In genomic region chr2:12177052-12177994, GRCh38 we compare ENCODE assay signal across 8 cellular contexts.
DNase-seq lines count a peak whose midpoint lies in the region; ATAC-seq, FAIRE-seq and TF ChIP-seq lines count a peak whose summit lies in the region.

No MANE protein-coding gene starts in this region.

- peaks cover 0 to 15% of the 10 kb centered on the region in 2 donors for H3K4me1 ChIP-seq in thoracic aorta (ENCODE audit: control insufficient read depth in 1 of 2, low read depth in 2 of 2)

- peak overlapping the region; percentile 69 for H3K27ac Mint-ChIP-seq in activated naive CD8-positive, alpha-beta T cell treated with anti-CD3 and anti-CD28 coated beads, Interleukin-2, amount 10 ng/mL, durations not matched to agents 7 days and 5 days

- H3K9me3 ChIP-seq in thoracic aorta = no peaks in the 10 kb centered on the region

- TF ChIP-seq CTCF in NB4 (IDR thresholded peaks at IDR 0.05; ENCODE audit: low read depth, low read length) = no peak
- no peak for TF ChIP-seq CTCF in thoracic aorta (IDR thresholded peaks at IDR 0.05)

- FAIRE-seq in islet of Langerhans (lab: Jason Lieb, UNC) = peak; percentile 94

- POLR2A ChIA-PET in activated naive CD8-positive, alpha-beta T cell treated with anti-CD3 and anti-CD28 coated beads, Interleukin-2, amount 10 ng/mL, durations not matched to agents 7 days and 5 days (lab: Charles Lee) = interaction anchor here (0.7 to 0.9 kb wide), 2 partner anchors 119 to 232 kb away, joined by 3 read pairs; no protein-coding TSS in a partner anchor

- no peak for TF ChIP-seq POLR2A in NB4 (IDR thresholded peaks at IDR 0.05; ENCODE audit: extremely low read depth, insufficient read length)

- H3K27me3 ChIP-seq in thoracic aorta (replicated peaks; ENCODE audit: insufficient read depth) = no peaks in the 10 kb centered on the region

- peak; percentile 32 for DNase-seq in stimulated activated CD4-positive, alpha-beta T cell treated with anti-CD3 and anti-CD28 coated beads, Interleukin-15, amount 100 ng/mL, for 24 hours
- no peak for DNase-seq in stimulated activated CD4-positive, alpha-beta T cell treated with anti-CD3 and anti-CD28 coated beads, Interleukin-1b, Interleukin-23, amount 100 ng/mL, for 48 hours
- DNase-seq in NB4 (ENCODE audit: low read depth) (peak; percentile 95), thoracic aorta (ENCODE audit: low spot score) (peak; percentile 62), iPS-NIHi11 (ENCODE audit: low spot score) (no peak)
- no peak for DNase-seq in activated naive CD8-positive, alpha-beta T cell treated with anti-CD3 and anti-CD28 coated beads, Interleukin-2, amount 10 ng/mL, durations not matched to agents 7 days and 5 days

- H3K36me3 ChIP-seq in thoracic aorta = no peaks in the 10 kb centered on the region

- peak; percentile 79 for ATAC-seq in HG02623 (IDR thresholded peaks at IDR 0.05; ENCODE audit: unreplicated experiment)
- ATAC-seq in activated naive CD8-positive, alpha-beta T cell treated with anti-CD3 and anti-CD28 coated beads, Interleukin-2, amount 10 ng/mL, durations not matched to agents 7 days and 5 days (ENCODE audit: low read depth) = peak; percentile 73
- no peak for ATAC-seq in thoracic aorta (ENCODE audit: insufficient number of reproducible peaks, low FRiP score, low read depth)

- H3K4me3 Mint-ChIP-seq in activated naive CD8-positive, alpha-beta T cell treated with anti-CD3 and anti-CD28 coated beads, Interleukin-2, amount 10 ng/mL, durations not matched to agents 7 days and 5 days = peak overlapping the region; percentile 23

- H3K4me1 Mint-ChIP-seq in activated naive CD8-positive, alpha-beta T cell treated with anti-CD3 and anti-CD28 coated beads, Interleukin-2, amount 10 ng/mL, durations not matched to agents 7 days and 5 days = peaks cover 20% of the 10 kb centered on the region

- peaks cover 2% of the 10 kb centered on the region for H3K9me3 Mint-ChIP-seq in activated naive CD8-positive, alpha-beta T cell treated with anti-CD3 and anti-CD28 coated beads, Interleukin-2, amount 10 ng/mL, durations not matched to agents 7 days and 5 days

- peaks cover 3% of the 10 kb centered on the region for H3K36me3 Mint-ChIP-seq in activated naive CD8-positive, alpha-beta T cell treated with anti-CD3 and anti-CD28 coated beads, Interleukin-2, amount 10 ng/mL, durations not matched to agents 7 days and 5 days

- H3K27me3 Mint-ChIP-seq in activated naive CD8-positive, alpha-beta T cell treated with anti-CD3 and anti-CD28 coated beads, Interleukin-2, amount 10 ng/mL, durations not matched to agents 7 days and 5 days = no peaks in the 10 kb centered on the region

- H3K4me3 ChIP-seq in NB4 (ENCODE audit: low read depth, low read length) (no peak overlapping the region), thoracic aorta (no peak overlapping the region)

- no peak overlapping the region for H3K27ac ChIP-seq in thoracic aorta

Comparison
In these comparisons a context has a peak if more than half of its experiments do, and no peak if none do; other contexts are left out.
1. DNase-seq: peak in stimulated activated CD4-positive, alpha-beta T cell treated with anti-CD3 and anti-CD28 coated beads, Interleukin-15, amount 100 ng/mL, for 24 hours (single experiment), NB4 (single experiment) and thoracic aorta (single experiment); none in stimulated activated CD4-positive, alpha-beta T cell treated with anti-CD3 and anti-CD28 coated beads, Interleukin-1b, Interleukin-23, amount 100 ng/mL, for 48 hours (single experiment), activated naive CD8-positive, alpha-beta T cell treated with anti-CD3 and anti-CD28 coated beads, Interleukin-2, amount 10 ng/mL, durations not matched to agents 7 days and 5 days (single experiment) and iPS-NIHi11 (single experiment).